Comparison of ENCODE assay signal across 21 cellular contexts in the genomic region with DNA sequence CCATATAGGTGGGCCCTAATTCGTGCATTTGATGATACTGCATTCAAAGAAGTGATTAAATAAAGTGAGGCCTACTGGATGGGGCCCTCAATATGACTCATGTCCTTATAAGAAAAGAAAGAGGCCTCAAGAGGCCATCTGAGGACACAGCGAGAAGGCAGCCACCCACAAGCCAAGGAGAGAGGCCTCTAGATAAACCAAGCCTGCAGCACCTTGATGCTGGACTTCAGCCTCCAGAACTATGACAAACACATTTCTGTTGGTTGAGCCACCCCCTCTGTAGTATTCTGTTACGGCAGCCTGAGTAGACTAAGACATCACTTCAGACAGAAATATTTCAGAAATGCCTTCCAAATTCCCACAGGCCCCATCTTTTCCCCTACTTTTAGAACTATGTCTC.
A peak's percentile ranks its signal among the peaks of the same experiment; 100 is the strongest.
DNase-seq lines count a peak whose midpoint lies in the region; ATAC-seq and TF ChIP-seq lines count a peak whose summit lies in the region.
"Had no signal": no experiment of that assay in that cellular context is flagged by ENCODE, and none has a peak within 500 bp of the region (broad histone marks: within the 10 kb centered on the region; RNA-seq: fewer than 3 reads in every experiment).

No MANE protein-coding gene starts in this region.

- POLR2A ChIA-PET in activated CD8-positive, alpha-beta T cell treated with anti-CD3 and anti-CD28 coated beads for 36 hours (lab: Charles Lee) = interaction anchor here (0.6 kb wide), 1 partner anchor 35 kb away, joined by 4 read pairs; no protein-coding TSS in a partner anchor
- POLR2A ChIA-PET in activated CD8-positive, alpha-beta T cell treated with anti-CD3 and anti-CD28 coated beads, Interleukin-2, amount 10 ng/mL, durations not matched to agents 7 days and 5 days (lab: Charles Lee) = no interaction called here
- POLR2A ChIA-PET in CD8-positive, alpha-beta T cell (lab: Charles Lee) = no interaction called here

- TF ChIP-seq CTCF in activated CD8-positive, alpha-beta T cell treated with anti-CD3 and anti-CD28 coated beads for 36 hours (IDR thresholded peaks at IDR 0.05) = no peak
- no peak for TF ChIP-seq CTCF in CD8-positive, alpha-beta T cell (IDR thresholded peaks at IDR 0.05)

- peak; percentile 15 for DNase-seq in activated CD8-positive, alpha-beta T cell treated with anti-CD3 and anti-CD28 coated beads for 36 hours
- DNase-seq in activated CD8-positive, alpha-beta T cell treated with anti-CD3 and anti-CD28 coated beads, Interleukin-2, amount 10 ng/mL, durations not matched to agents 7 days and 5 days = no peak
- DNase-seq in HT1080 (ENCODE audit: low read depth) = peak; percentile 56
- DNase-seq in ecto neural progenitor cell (ENCODE audit: low spot score) = peak; percentile 9
- peak; percentile 23 for DNase-seq in ureter (ENCODE audit: low spot score)
- DNase-seq in DMS53 (lab: John Stamatoyannopoulos, UW) = no peak
- no peak for DNase-seq in CD8-positive, alpha-beta T cell
- DNase-seq in T-helper 1 cell = no peak
- DNase-seq: 8988T, AML-193, H9, Karpas-422, NCI-H1417, NCI-H1694 treated with DMSO at 0.1 percent for 48 hours, NCI-H2081 treated with DMSO at 0.1 percent for 48 hours, NCI-H2171 treated with DMSO at 0.1 percent for 48 hours, NCI-H524 treated with DMSO at 0.1 percent for 48 hours, OCI-M1, SJCRH30 had no signal

- H3K27me3 Mint-ChIP-seq in activated CD8-positive, alpha-beta T cell treated with anti-CD3 and anti-CD28 coated beads for 36 hours = peaks cover 6% of the 10 kb centered on the region
- peaks cover 7% of the 10 kb centered on the region for H3K27me3 Mint-ChIP-seq in activated CD8-positive, alpha-beta T cell treated with anti-CD3 and anti-CD28 coated beads, Interleukin-2, amount 10 ng/mL, durations not matched to agents 7 days and 5 days (ENCODE audit: low read depth)
- no peaks in the 10 kb centered on the region for H3K27me3 Mint-ChIP-seq in CD8-positive, alpha-beta T cell (ENCODE audit: low read depth)
- H3K27me3 Mint-ChIP-seq: IgD-negative memory B cell had no signal

- CTCF ChIA-PET in activated CD8-positive, alpha-beta T cell treated with anti-CD3 and anti-CD28 coated beads for 36 hours (lab: Charles Lee) = no interaction called here
- CTCF ChIA-PET in activated CD8-positive, alpha-beta T cell treated with anti-CD3 and anti-CD28 coated beads, Interleukin-2, amount 10 ng/mL, durations not matched to agents 7 days and 5 days (lab: Charles Lee) = no interaction called here
- CTCF ChIA-PET in CD8-positive, alpha-beta T cell (lab: Charles Lee) = no interaction called here

- no peak overlapping the region for H3K4me3 Mint-ChIP-seq in activated CD8-positive, alpha-beta T cell treated with anti-CD3 and anti-CD28 coated beads for 36 hours
- H3K4me3 Mint-ChIP-seq in activated CD8-positive, alpha-beta T cell treated with anti-CD3 and anti-CD28 coated beads, Interleukin-2, amount 10 ng/mL, durations not matched to agents 7 days and 5 days = no peak overlapping the region
- H3K4me3 Mint-ChIP-seq in CD8-positive, alpha-beta T cell = no peak overlapping the region
- H3K4me3 Mint-ChIP-seq: H9, IgD-negative memory B cell had no signal

- H3K27me3 ChIP-seq in CD8-positive, alpha-beta T cell (ENCODE audit: insufficient read depth, low read length) = no peaks in the 10 kb centered on the region
- H3K27me3 ChIP-seq: SJCRH30 had no signal

- no peaks in the 10 kb centered on the region for H3K36me3 Mint-ChIP-seq in activated CD8-positive, alpha-beta T cell treated with anti-CD3 and anti-CD28 coated beads for 36 hours (ENCODE audit: low read depth)
- no peaks in the 10 kb centered on the region for H3K36me3 Mint-ChIP-seq in activated CD8-positive, alpha-beta T cell treated with anti-CD3 and anti-CD28 coated beads, Interleukin-2, amount 10 ng/mL, durations not matched to agents 7 days and 5 days (ENCODE audit: low read depth)
- H3K36me3 Mint-ChIP-seq in CD8-positive, alpha-beta T cell = no peaks in the 10 kb centered on the region

- H3K4me1 Mint-ChIP-seq in activated CD8-positive, alpha-beta T cell treated with anti-CD3 and anti-CD28 coated beads for 36 hours (ENCODE audit: low read depth) = peaks cover 2% of the 10 kb centered on the region
- no peaks in the 10 kb centered on the region for H3K4me1 Mint-ChIP-seq in activated CD8-positive, alpha-beta T cell treated with anti-CD3 and anti-CD28 coated beads, Interleukin-2, amount 10 ng/mL, durations not matched to agents 7 days and 5 days (ENCODE audit: low read depth)
- H3K4me1 Mint-ChIP-seq in CD8-positive, alpha-beta T cell (ENCODE audit: low read depth) = no peaks in the 10 kb centered on the region

- peak; percentile 61 for ATAC-seq in activated CD8-positive, alpha-beta T cell treated with anti-CD3 and anti-CD28 coated beads for 36 hours
- no peak for ATAC-seq in activated CD8-positive, alpha-beta T cell treated with anti-CD3 and anti-CD28 coated beads, Interleukin-2, amount 10 ng/mL, durations not matched to agents 7 days and 5 days
- no peak for ATAC-seq in CD8-positive, alpha-beta T cell

- intact Hi-C loops in activated CD8-positive, alpha-beta T cell treated with anti-CD3 and anti-CD28 coated beads for 36 hours (cut with micrococcal nuclease) = loop anchor here (10.0 kb wide), 1 partner anchor 298 kb away; no protein-coding TSS in a partner anchor
- intact Hi-C loops in CD8-positive, alpha-beta T cell (cut with DNase I, micrococcal nuclease) = no loop called here

- no peaks in the 10 kb centered on the region for H3K36me3 ChIP-seq in CD8-positive, alpha-beta T cell (ENCODE audit: insufficient read depth, low read length)
- H3K36me3 ChIP-seq: SJCRH30 had no signal

- H3K4me3 ChIP-seq in CD8-positive, alpha-beta T cell (ENCODE audit: low read depth, low read length) = no peak overlapping the region
- H3K4me3 ChIP-seq: SJCRH30 had no signal

- no peak overlapping the region for H3K27ac ChIP-seq in CD8-positive, alpha-beta T cell (ENCODE audit: low read depth, low read length)
- H3K27ac ChIP-seq: C4-2B, SJCRH30 had no signal

- H3K4me1 ChIP-seq in CD8-positive, alpha-beta T cell (ENCODE audit: insufficient read depth, low read length) = no peaks in the 10 kb centered on the region
- H3K4me1 ChIP-seq: SJCRH30 had no signal

- H3K27ac Mint-ChIP-seq in activated CD8-positive, alpha-beta T cell treated with anti-CD3 and anti-CD28 coated beads for 36 hours = no peak overlapping the region
- no peak overlapping the region for H3K27ac Mint-ChIP-seq in activated CD8-positive, alpha-beta T cell treated with anti-CD3 and anti-CD28 coated beads, Interleukin-2, amount 10 ng/mL, durations not matched to agents 7 days and 5 days
- no peak overlapping the region for H3K27ac Mint-ChIP-seq in CD8-positive, alpha-beta T cell
- H3K27ac Mint-ChIP-seq: IgD-negative memory B cell had no signal

- no peaks in the 10 kb centered on the region for H3K9me3 ChIP-seq in CD8-positive, alpha-beta T cell (ENCODE audit: low read length)
- H3K9me3 ChIP-seq: SJCRH30 had no signal

- H3K9me3 Mint-ChIP-seq in activated CD8-positive, alpha-beta T cell treated with anti-CD3 and anti-CD28 coated beads for 36 hours = no peaks in the 10 kb centered on the region
- no peaks in the 10 kb centered on the region for H3K9me3 Mint-ChIP-seq in activated CD8-positive, alpha-beta T cell treated with anti-CD3 and anti-CD28 coated beads, Interleukin-2, amount 10 ng/mL, durations not matched to agents 7 days and 5 days (ENCODE audit: insufficient read depth)
- no peaks in the 10 kb centered on the region for H3K9me3 Mint-ChIP-seq in CD8-positive, alpha-beta T cell
- H3K9me3 Mint-ChIP-seq: H9, IgD-negative memory B cell had no signal

Comparison
In these comparisons a context has a peak if more than half of its experiments do, and no peak if none do; other contexts are left out.
1. DNase-seq: peak in activated CD8-positive, alpha-beta T cell treated with anti-CD3 and anti-CD28 coated beads for 36 hours (single experiment), HT1080 (single experiment), ecto neural progenitor cell (single experiment) and ureter (single experiment); none in activated CD8-positive, alpha-beta T cell treated with anti-CD3 and anti-CD28 coated beads, Interleukin-2, amount 10 ng/mL, durations not matched to agents 7 days and 5 days (single experiment), DMS53 (single experiment), CD8-positive, alpha-beta T cell (0 of 7) and T-helper 1 cell (0 of 5).